2 cellular contexts compared by ENCODE assay signal in the genomic region with DNA sequence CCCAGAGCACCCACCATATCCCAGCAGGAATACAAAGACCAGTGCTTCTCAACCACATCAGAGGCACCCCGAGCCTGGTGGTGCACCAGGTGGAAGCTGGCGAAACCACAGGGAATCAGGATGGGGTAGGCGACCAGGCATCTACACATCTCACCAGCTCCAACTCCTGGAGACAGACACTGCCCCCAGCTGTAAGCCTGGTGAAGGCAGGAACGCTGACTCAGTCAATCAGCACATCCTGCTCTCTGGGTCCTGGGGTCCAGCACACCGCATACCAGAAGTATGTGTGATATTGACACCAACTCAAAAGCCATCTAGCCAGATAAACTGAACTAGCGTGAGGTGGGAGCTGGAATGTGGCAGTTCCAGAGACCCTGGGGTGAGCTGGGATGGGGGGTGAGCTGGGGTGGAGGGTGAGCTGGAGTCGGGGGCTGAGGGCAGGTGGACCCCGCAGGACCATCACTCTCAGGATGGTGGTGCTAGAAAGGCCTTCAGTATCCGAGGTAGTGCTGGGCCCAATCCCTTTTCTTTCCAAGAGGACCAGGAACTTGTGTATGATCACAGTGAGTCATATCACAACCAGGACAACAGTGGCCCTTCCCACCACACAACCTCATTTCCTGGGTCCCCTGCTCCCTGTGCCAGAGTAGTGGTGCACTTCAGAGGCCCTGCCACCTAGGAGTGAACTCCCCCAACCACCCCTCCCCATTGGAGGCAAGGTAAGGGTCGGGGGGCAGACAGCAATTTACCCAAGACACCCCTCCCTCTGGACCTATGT.
TF ChIP-seq lines count a peak whose summit lies in the region.

No MANE protein-coding gene starts in this region.

TF ChIP-seq in SK-N-SH, 30 proteins besides CTCF, POLR2A, EP300 and RAD21:
- TF ChIP-seq, protein P1, sequence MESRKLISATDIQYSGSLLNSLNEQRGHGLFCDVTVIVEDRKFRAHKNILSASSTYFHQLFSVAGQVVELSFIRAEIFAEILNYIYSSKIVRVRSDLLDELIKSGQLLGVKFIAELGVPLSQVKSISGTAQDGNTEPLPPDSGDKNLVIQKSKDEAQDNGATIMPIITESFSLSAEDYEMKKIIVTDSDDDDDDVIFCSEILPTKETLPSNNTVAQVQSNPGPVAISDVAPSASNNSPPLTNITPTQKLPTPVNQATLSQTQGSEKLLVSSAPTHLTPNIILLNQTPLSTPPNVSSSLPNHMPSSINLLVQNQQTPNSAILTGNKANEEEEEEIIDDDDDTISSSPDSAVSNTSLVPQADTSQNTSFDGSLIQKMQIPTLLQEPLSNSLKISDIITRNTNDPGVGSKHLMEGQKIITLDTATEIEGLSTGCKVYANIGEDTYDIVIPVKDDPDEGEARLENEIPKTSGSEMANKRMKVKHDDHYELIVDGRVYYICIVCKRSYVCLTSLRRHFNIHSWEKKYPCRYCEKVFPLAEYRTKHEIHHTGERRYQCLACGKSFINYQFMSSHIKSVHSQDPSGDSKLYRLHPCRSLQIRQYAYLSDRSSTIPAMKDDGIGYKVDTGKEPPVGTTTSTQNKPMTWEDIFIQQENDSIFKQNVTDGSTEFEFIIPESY (IDR thresholded peaks at IDR 0.05; ENCODE audit: borderline replicate concordance, low read depth) = no peak
- TF ChIP-seq MEF2A (IDR thresholded peaks at IDR 0.05; ENCODE audit: borderline replicate concordance, low read depth) (no peak), YY1 (IDR thresholded peaks at IDR 0.05; ENCODE audit: low read depth) (no peak), TAF1 (IDR thresholded peaks at IDR 0.05; ENCODE audit: borderline replicate concordance, low read depth, low read length) (no peak), RXRA (IDR thresholded peaks at IDR 0.05; ENCODE audit: borderline replicate concordance, low read depth) (no peak), MXI1 (IDR thresholded peaks at IDR 0.05; ENCODE audit: low read depth, low read length) (no peak), NFIC (IDR thresholded peaks at IDR 0.05; ENCODE audit: borderline replicate concordance) (no peak), RCOR1 (IDR thresholded peaks at IDR 0.05; ENCODE audit: low read length) (no peak), NRF1 (IDR thresholded peaks at IDR 0.05; ENCODE audit: low read depth, low read length) (no peak), JUND (IDR thresholded peaks at IDR 0.05) (no peak), POLR2AphosphoS5 (IDR thresholded peaks at IDR 0.05; ENCODE audit: low read depth, low read length) (no peak), FOSL2 (IDR thresholded peaks at IDR 0.05; ENCODE audit: borderline replicate concordance, low read depth) (no peak), GATA2 (CRISPR knock-in tag; IDR thresholded peaks at IDR 0.05) (no peak), EZH2phosphoT487 (IDR thresholded peaks at IDR 0.05; ENCODE audit: borderline replicate concordance, low read depth) (no peak)
- TF ChIP-seq, protein P2, sequence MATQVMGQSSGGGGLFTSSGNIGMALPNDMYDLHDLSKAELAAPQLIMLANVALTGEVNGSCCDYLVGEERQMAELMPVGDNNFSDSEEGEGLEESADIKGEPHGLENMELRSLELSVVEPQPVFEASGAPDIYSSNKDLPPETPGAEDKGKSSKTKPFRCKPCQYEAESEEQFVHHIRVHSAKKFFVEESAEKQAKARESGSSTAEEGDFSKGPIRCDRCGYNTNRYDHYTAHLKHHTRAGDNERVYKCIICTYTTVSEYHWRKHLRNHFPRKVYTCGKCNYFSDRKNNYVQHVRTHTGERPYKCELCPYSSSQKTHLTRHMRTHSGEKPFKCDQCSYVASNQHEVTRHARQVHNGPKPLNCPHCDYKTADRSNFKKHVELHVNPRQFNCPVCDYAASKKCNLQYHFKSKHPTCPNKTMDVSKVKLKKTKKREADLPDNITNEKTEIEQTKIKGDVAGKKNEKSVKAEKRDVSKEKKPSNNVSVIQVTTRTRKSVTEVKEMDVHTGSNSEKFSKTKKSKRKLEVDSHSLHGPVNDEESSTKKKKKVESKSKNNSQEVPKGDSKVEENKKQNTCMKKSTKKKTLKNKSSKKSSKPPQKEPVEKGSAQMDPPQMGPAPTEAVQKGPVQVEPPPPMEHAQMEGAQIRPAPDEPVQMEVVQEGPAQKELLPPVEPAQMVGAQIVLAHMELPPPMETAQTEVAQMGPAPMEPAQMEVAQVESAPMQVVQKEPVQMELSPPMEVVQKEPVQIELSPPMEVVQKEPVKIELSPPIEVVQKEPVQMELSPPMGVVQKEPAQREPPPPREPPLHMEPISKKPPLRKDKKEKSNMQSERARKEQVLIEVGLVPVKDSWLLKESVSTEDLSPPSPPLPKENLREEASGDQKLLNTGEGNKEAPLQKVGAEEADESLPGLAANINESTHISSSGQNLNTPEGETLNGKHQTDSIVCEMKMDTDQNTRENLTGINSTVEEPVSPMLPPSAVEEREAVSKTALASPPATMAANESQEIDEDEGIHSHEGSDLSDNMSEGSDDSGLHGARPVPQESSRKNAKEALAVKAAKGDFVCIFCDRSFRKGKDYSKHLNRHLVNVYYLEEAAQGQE (IDR thresholded peaks at IDR 0.05; ENCODE audit: low read depth, low read length) = no peak
- TF ChIP-seq, protein P3, sequence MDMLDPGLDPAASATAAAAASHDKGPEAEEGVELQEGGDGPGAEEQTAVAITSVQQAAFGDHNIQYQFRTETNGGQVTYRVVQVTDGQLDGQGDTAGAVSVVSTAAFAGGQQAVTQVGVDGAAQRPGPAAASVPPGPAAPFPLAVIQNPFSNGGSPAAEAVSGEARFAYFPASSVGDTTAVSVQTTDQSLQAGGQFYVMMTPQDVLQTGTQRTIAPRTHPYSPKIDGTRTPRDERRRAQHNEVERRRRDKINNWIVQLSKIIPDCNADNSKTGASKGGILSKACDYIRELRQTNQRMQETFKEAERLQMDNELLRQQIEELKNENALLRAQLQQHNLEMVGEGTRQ (IDR thresholded peaks at IDR 0.05; ENCODE audit: borderline replicate concordance, low read depth, low read length) = no peak
- TF ChIP-seq, protein P4, sequence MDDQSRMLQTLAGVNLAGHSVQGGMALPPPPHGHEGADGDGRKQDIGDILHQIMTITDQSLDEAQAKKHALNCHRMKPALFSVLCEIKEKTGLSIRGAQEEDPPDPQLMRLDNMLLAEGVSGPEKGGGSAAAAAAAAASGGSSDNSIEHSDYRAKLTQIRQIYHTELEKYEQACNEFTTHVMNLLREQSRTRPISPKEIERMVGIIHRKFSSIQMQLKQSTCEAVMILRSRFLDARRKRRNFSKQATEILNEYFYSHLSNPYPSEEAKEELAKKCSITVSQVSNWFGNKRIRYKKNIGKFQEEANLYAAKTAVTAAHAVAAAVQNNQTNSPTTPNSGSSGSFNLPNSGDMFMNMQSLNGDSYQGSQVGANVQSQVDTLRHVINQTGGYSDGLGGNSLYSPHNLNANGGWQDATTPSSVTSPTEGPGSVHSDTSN (IDR thresholded peaks at IDR 0.05) = no peak
- TF ChIP-seq, protein P5, sequence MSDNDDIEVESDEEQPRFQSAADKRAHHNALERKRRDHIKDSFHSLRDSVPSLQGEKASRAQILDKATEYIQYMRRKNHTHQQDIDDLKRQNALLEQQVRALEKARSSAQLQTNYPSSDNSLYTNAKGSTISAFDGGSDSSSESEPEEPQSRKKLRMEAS (IDR thresholded peaks at IDR 0.05; ENCODE audit: low read depth) = no peak
TF ChIP-seq in SK-N-SH: peak in this region for 0.

TF ChIP-seq in SK-N-SH treated with all-trans-retinoic acid at 6 μM for 48 hours, 23 proteins besides CTCF, POLR2A, EP300 and RAD21:
- TF ChIP-seq ARNTL (CRISPR knock-in tag; IDR thresholded peaks at IDR 0.05; ENCODE audit: borderline replicate concordance, low read depth) = no peak
- no peak for TF ChIP-seq ZNF70 (CRISPR knock-in tag; IDR thresholded peaks at IDR 0.05)
TF ChIP-seq in SK-N-SH treated with all-trans-retinoic acid at 6 μM for 48 hours: peak in this region for 0.
